In genomic region chr18:24055009-24055804, GRCh38 we compare ENCODE assay signal across 1 cellular context.
TF ChIP-seq lines count a peak whose summit lies in the region.

No MANE protein-coding gene starts in this region.

TF ChIP-seq in GM23338, 12 proteins besides CTCF, POLR2A, EP300 and RAD21:
- TF ChIP-seq, protein P1, sequence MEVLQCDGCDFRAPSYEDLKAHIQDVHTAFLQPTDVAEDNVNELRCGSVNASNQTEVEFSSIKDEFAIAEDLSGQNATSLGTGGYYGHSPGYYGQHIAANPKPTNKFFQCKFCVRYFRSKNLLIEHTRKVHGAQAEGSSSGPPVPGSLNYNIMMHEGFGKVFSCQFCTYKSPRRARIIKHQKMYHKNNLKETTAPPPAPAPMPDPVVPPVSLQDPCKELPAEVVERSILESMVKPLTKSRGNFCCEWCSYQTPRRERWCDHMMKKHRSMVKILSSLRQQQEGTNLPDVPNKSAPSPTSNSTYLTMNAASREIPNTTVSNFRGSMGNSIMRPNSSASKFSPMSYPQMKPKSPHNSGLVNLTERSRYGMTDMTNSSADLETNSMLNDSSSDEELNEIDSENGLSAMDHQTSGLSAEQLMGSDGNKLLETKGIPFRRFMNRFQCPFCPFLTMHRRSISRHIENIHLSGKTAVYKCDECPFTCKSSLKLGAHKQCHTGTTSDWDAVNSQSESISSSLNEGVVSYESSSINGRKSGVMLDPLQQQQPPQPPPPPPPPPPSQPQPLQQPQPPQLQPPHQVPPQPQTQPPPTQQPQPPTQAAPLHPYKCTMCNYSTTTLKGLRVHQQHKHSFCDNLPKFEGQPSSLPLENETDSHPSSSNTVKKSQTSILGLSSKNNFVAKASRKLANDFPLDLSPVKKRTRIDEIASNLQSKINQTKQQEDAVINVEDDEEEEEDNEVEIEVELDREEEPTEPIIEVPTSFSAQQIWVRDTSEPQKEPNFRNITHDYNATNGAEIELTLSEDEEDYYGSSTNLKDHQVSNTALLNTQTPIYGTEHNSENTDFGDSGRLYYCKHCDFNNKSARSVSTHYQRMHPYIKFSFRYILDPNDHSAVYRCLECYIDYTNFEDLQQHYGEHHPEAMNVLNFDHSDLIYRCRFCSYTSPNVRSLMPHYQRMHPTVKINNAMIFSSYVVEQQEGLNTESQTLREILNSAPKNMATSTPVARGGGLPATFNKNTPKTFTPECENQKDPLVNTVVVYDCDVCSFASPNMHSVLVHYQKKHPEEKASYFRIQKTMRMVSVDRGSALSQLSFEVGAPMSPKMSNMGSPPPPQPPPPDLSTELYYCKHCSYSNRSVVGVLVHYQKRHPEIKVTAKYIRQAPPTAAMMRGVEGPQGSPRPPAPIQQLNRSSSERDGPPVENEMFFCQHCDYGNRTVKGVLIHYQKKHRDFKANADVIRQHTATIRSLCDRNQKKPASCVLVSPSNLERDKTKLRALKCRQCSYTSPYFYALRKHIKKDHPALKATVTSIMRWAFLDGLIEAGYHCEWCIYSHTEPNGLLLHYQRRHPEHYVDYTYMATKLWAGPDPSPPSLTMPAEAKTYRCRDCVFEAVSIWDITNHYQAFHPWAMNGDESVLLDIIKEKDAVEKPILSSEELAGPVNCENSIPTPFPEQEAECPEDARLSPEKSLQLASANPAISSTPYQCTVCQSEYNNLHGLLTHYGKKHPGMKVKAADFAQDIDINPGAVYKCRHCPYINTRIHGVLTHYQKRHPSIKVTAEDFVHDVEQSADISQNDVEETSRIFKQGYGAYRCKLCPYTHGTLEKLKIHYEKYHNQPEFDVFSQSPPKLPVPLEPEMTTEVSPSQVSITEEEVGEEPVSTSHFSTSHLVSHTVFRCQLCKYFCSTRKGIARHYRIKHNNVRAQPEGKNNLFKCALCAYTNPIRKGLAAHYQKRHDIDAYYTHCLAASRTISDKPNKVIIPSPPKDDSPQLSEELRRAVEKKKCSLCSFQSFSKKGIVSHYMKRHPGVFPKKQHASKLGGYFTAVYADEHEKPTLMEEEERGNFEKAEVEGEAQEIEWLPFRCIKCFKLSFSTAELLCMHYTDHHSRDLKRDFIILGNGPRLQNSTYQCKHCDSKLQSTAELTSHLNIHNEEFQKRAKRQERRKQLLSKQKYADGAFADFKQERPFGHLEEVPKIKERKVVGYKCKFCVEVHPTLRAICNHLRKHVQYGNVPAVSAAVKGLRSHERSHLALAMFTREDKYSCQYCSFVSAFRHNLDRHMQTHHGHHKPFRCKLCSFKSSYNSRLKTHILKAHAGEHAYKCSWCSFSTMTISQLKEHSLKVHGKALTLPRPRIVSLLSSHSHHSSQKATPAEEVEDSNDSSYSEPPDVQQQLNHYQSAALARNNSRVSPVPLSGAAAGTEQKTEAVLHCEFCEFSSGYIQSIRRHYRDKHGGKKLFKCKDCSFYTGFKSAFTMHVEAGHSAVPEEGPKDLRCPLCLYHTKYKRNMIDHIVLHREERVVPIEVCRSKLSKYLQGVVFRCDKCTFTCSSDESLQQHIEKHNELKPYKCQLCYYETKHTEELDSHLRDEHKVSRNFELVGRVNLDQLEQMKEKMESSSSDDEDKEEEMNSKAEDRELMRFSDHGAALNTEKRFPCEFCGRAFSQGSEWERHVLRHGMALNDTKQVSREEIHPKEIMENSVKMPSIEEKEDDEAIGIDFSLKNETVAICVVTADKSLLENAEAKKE (CRISPR knock-in tag; IDR thresholded peaks at IDR 0.05), result no peak
- no peak for TF ChIP-seq STAT1 (IDR thresholded peaks at IDR 0.05; ENCODE audit: unreplicated experiment)
- TF ChIP-seq REST (IDR thresholded peaks at IDR 0.05; ENCODE audit: unreplicated experiment), result no peak
- no peak for TF ChIP-seq EZH2 (IDR thresholded peaks at IDR 0.05; ENCODE audit: low read depth, unreplicated experiment)
- TF ChIP-seq ZNF331 (CRISPR knock-in tag; IDR thresholded peaks at IDR 0.05; ENCODE audit: low read depth), result no peak
- no peak for TF ChIP-seq POLR2AphosphoS5 (IDR thresholded peaks at IDR 0.05; ENCODE audit: low read depth)
- TF ChIP-seq, protein P2, sequence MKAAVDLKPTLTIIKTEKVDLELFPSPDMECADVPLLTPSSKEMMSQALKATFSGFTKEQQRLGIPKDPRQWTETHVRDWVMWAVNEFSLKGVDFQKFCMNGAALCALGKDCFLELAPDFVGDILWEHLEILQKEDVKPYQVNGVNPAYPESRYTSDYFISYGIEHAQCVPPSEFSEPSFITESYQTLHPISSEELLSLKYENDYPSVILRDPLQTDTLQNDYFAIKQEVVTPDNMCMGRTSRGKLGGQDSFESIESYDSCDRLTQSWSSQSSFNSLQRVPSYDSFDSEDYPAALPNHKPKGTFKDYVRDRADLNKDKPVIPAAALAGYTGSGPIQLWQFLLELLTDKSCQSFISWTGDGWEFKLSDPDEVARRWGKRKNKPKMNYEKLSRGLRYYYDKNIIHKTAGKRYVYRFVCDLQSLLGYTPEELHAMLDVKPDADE (IDR thresholded peaks at IDR 0.05), result no peak
- TF ChIP-seq ZNF114 (CRISPR knock-in tag; IDR thresholded peaks at IDR 0.05), result no peak
- TF ChIP-seq CREB1 (CRISPR knock-in tag; IDR thresholded peaks at IDR 0.05; ENCODE audit: low read depth), result no peak
- no peak for TF ChIP-seq EZH2phosphoT487 (IDR thresholded peaks at IDR 0.05; ENCODE audit: unreplicated experiment)
- TF ChIP-seq JUNB (IDR thresholded peaks at IDR 0.05; ENCODE audit: unreplicated experiment), result no peak
- TF ChIP-seq NANOG (IDR thresholded peaks at IDR 0.05; ENCODE audit: borderline replicate concordance), result no peak
